Comparison of ENCODE assay signal across 34 cellular contexts in the genomic region with DNA sequence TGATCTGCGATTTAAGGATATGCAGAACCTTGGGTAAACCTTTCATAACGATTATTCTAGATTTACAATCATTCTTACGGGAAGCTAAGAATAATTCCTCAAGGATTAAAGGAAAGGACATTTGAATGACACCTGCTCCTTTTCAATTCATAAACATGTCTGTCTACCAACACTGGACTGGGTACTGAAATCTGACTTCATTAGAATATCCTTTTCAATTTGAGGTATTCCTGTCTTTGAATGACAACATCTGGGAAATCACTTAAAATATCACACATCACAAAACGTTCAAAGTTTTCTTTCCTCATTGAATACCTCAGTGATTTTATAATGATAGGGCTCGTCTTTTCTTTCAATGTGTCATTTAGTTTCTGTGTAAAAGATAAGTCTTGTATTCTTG.
"Had no signal": no experiment of that assay in that cellular context is flagged by ENCODE, and none has a peak within 500 bp of the region (broad histone marks: within the 10 kb centered on the region; RNA-seq: fewer than 3 reads in every experiment).

No MANE protein-coding gene starts in this region.

- H3K27me3 ChIP-seq: MG63 had no signal

- H3K36me3 ChIP-seq: MG63 had no signal

- DNase-seq: Karpas-422, Kasumi-1, MG63, MM.1S, MV-4-11, NCI-H1048, NCI-H1092, NCI-H1092 treated with DMSO at 0.1 percent for 48 hours, NCI-H1105, NCI-H1105 treated with DMSO at 0.1 percent for 48 hours, NCI-H1417, NCI-H1417 treated with DMSO at 0.1 percent for 48 hours, NCI-H1436, NCI-H1436 treated with DMSO at 0.1 percent for 48 hours, NCI-H146, NCI-H1694, NCI-H1694 treated with DMSO at 0.1 percent for 48 hours, NCI-H187, NCI-H187 treated with DMSO at 0.1 percent for 48 hours, NCI-H1930, NCI-H2029, NCI-H2029 treated with DMSO at 0.1 percent for 48 hours, NCI-H2081, NCI-H2081 treated with DMSO at 0.1 percent for 48 hours, NCI-H2107, NCI-H2171, NCI-H2171 treated with DMSO at 0.1 percent for 48 hours, NCI-H2227 treated with DMSO at 0.1 percent for 48 hours, NCI-H226, NCI-H345, NCI-H446, NCI-H446 treated with DMSO at 0.1 percent for 48 hours, NCI-H510A, NCI-H510A treated with DMSO at 0.1 percent for 48 hours had no signal

- H3K4me3 ChIP-seq: MG63 had no signal

- H3K9me3 ChIP-seq: MG63 had no signal
